Comparison of ENCODE assay signal across 9 cellular contexts in the genomic region with DNA sequence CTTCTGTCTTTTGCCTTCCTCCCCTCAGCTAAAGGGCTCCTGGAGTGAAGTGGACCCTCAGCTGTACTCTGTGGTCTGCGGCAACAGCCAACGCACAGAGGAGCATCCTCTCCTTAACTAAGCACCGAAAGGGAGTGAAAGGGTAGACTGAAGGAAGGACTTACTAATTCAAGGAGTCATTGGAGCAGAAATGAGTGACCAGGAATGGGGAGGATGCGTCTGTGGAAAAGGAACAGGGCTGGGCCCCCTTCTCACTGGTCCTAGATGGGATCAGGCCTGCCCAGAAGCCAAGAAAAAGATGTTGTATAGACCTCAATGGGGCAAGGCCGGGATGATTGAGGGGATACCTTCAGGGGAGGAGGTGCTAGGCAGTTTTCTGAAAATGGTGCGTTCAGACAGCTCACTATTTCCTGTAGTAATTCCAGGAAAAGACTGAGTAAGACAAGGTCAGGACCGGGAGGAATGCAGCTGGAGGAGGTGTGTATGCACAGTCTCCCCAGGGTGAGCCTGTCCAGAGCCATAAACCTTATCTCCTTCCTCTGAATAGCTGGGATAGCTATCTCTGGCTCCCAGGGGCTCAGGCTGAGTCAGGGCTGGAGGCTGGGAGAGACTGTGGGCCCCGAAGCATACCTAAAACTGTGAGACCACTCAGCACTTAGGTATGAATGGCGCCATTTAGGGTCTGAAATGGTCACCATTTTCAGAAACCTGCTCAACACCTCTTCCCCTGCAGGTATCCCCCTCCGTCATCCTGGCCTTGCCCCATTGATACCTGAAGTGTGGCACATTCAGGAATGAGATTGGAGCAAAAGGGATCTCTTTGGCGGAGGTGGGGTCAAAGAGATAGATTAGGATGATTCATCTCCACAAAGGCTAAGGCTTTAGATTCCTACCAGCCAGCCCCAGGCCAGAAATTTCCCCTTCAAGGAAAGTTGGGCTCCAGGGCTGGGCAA. TPM values are rescaled to one million over a fixed set of nuclear protein-coding genes. Genes with fewer than 3 reads are reported as not detected.
A peak's percentile ranks its signal among the peaks of the same experiment; 100 is the strongest.
DNase-seq lines count a peak whose midpoint lies in the region; ATAC-seq and TF ChIP-seq lines count a peak whose summit lies in the region.
"Had no signal": no experiment of that assay in that cellular context is flagged by ENCODE, and none has a peak within 500 bp of the region (broad histone marks: within the 10 kb centered on the region; RNA-seq: fewer than 3 reads in every experiment).

No MANE protein-coding gene starts in this region.

- DNase-seq in GM23248, result peak; percentile 86
- peak; percentile 97 for DNase-seq in fibroblast of the aortic adventitia (ENCODE audit: low read depth)
- DNase-seq in renal cortical epithelial cell (ENCODE audit: low read depth), result peak; percentile 88
- DNase-seq in NCI-H1105 (lab: John Stamatoyannopoulos, UW), result no peak
- no peak for DNase-seq in central memory CD4-positive, alpha-beta T cell
- no peak for DNase-seq in activated naive CD4-positive, alpha-beta T cell treated with Interleukin-2 at 50 U/mL for 16 hours
- DNase-seq in gastrocnemius medialis, result no peak
- DNase-seq: activated naive CD8-positive, alpha-beta T cell treated with anti-CD3 and anti-CD28 coated beads, Interleukin-2, amount 50 U/mL, for 24 hours had no signal

- H4K20me1 ChIP-seq in GM23248 (ENCODE audit: insufficient read depth), result no peaks in the 10 kb centered on the region

- 51 to 52% methylated on average over 11 of the region's 11 CpGs for WGBS in GM23248 (ENCODE audit: low coverage in 1 of 2, low lambda C conversion rate in 2 of 2, missing lambda C conversion rate in 2 of 2), 2 experiments

- H2AFZ ChIP-seq in GM23248, result peak overlapping the region; percentile 54

- H3K27me3 ChIP-seq in GM23248 (replicated peaks; ENCODE audit: insufficient read depth) (no peaks in the 10 kb centered on the region), gastrocnemius medialis (peaks cover 0 to 2% (median 0%) of the 10 kb centered on the region in 3 donors)

- no peak for TF ChIP-seq POLR2A in gastrocnemius medialis (IDR thresholded peaks at IDR 0.05)

- H3K36me3 ChIP-seq in GM23248 (ENCODE audit: low read depth), result no peaks in the 10 kb centered on the region
- no peaks in the 10 kb centered on the region for H3K36me3 ChIP-seq in gastrocnemius medialis

- H3K79me2 ChIP-seq in GM23248 (ENCODE audit: insufficient read depth), result no peaks in the 10 kb centered on the region

- in situ Hi-C loops in GM23248 (cut with MboI) (no loop called here), gastrocnemius medialis (cut with MboI; ENCODE audit: low sequenced_read_pairs in 4 of 4) (no loop called here)

- H3K9ac ChIP-seq in GM23248, result peak overlapping the region; percentile 53

- H3K4me2 ChIP-seq in GM23248 (ENCODE audit: unreplicated experiment), result peak overlapping the region; percentile 62

- no peaks in the 10 kb centered on the region for H3K9me3 ChIP-seq in GM23248 (ENCODE audit: low read depth)
- no peaks in the 10 kb centered on the region for H3K9me3 ChIP-seq in gastrocnemius medialis

- peaks cover 36% of the 10 kb centered on the region for H3K4me1 ChIP-seq in GM23248 (ENCODE audit: insufficient read depth)
- peaks cover 0 to 4% of the 10 kb centered on the region in 2 donors for H3K4me1 ChIP-seq in gastrocnemius medialis

- ATAC-seq in SK-N-SH treated with all-trans-retinoic acid at 6 μM for 48 hours (peak; percentile 88), gastrocnemius medialis (no peak)
- ATAC-seq: activated naive CD8-positive, alpha-beta T cell treated with anti-CD3 and anti-CD28 coated beads, Interleukin-2, amount 50 U/mL, for 24 hours had no signal

- TF ChIP-seq CTCF in fibroblast of the aortic adventitia (IDR thresholded peaks at IDR 0.05; ENCODE audit: insufficient read depth, low read length) (no peak), gastrocnemius medialis (IDR thresholded peaks at IDR 0.05 in 4 of 5, conservative IDR thresholded peaks at IDR 0.05 in 1 of 5) (no peak)

- H3K9me2 ChIP-seq in GM23248 (ENCODE audit: insufficient read depth), result no peaks in the 10 kb centered on the region

- H3K4me3 ChIP-seq in GM23248 (peak overlapping the region; percentile 32), fibroblast of the aortic adventitia (ENCODE audit: low read depth, low read length) (no peak overlapping the region), gastrocnemius medialis (no peak overlapping the region)

- H3K27ac ChIP-seq in GM23248 (peak overlapping the region; percentile 80), gastrocnemius medialis (no peak overlapping the region)

- H3F3A ChIP-seq in GM23248 (ENCODE audit: insufficient read depth), result peaks cover 24% of the 10 kb centered on the region

- intact Hi-C loops in gastrocnemius medialis (cut with DNase I; ENCODE audit: low total_unique reads), result no loop called here

TF ChIP-seq in SK-N-SH treated with all-trans-retinoic acid at 6 μM for 48 hours, 23 proteins besides CTCF, POLR2A, EP300 and RAD21:
- TF ChIP-seq TCF4 (CRISPR knock-in tag; IDR thresholded peaks at IDR 0.05; ENCODE audit: borderline replicate concordance) (no peak), TOX (CRISPR knock-in tag; IDR thresholded peaks at IDR 0.05; ENCODE audit: borderline replicate concordance) (no peak), SNAI2 (CRISPR knock-in tag; IDR thresholded peaks at IDR 0.05) (no peak), CSDC2 (CRISPR knock-in tag; IDR thresholded peaks at IDR 0.05) (0 out of 2 replicates have a peak, but pooled peaks have one; percentile 89), ISL1 (CRISPR knock-in tag; IDR thresholded peaks at IDR 0.05) (peak; percentile 78), ARNTL (CRISPR knock-in tag; IDR thresholded peaks at IDR 0.05; ENCODE audit: borderline replicate concordance, low read depth) (no peak), ESRRG (CRISPR knock-in tag; IDR thresholded peaks at IDR 0.05) (no peak; the same call in 1 of the 2 replicates), ZFP30 (CRISPR knock-in tag; IDR thresholded peaks at IDR 0.05) (no peak), GLIS3 (CRISPR knock-in tag; IDR thresholded peaks at IDR 0.05) (no peak; the same call in 1 of the 2 replicates), ZFP3 (CRISPR knock-in tag; IDR thresholded peaks at IDR 0.05) (peak; percentile 20; the same call in 1 of the 2 replicates), OSR1 (CRISPR knock-in tag; IDR thresholded peaks at IDR 0.05) (no peak)
- TF ChIP-seq, protein P1, sequence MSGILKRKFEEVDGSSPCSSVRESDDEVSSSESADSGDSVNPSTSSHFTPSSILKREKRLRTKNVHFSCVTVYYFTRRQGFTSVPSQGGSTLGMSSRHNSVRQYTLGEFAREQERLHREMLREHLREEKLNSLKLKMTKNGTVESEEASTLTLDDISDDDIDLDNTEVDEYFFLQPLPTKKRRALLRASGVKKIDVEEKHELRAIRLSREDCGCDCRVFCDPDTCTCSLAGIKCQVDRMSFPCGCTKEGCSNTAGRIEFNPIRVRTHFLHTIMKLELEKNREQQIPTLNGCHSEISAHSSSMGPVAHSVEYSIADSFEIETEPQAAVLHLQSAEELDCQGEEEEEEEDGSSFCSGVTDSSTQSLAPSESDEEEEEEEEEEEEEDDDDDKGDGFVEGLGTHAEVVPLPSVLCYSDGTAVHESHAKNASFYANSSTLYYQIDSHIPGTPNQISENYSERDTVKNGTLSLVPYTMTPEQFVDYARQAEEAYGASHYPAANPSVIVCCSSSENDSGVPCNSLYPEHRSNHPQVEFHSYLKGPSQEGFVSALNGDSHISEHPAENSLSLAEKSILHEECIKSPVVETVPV (CRISPR knock-in tag; IDR thresholded peaks at IDR 0.05), result no peak
- TF ChIP-seq, protein P2, sequence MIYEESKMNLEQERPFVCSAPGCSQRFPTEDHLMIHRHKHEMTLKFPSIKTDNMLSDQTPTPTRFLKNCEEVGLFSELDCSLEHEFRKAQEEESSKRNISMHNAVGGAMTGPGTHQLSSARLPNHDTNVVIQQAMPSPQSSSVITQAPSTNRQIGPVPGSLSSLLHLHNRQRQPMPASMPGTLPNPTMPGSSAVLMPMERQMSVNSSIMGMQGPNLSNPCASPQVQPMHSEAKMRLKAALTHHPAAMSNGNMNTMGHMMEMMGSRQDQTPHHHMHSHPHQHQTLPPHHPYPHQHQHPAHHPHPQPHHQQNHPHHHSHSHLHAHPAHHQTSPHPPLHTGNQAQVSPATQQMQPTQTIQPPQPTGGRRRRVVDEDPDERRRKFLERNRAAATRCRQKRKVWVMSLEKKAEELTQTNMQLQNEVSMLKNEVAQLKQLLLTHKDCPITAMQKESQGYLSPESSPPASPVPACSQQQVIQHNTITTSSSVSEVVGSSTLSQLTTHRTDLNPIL (CRISPR knock-in tag; IDR thresholded peaks at IDR 0.05; ENCODE audit: low read depth), result no peak

RNA-seq across cellular contexts. Expression of a gene that starts 20.2 kb away (rescaled TPM):
- total RNA-seq in GM23248 (2014; rRNA removed; shearing (Covaris generic)), result 5.5 and 12.9 TPM in 2 replicates
- polyA plus RNA-seq in GM23248 (2016; fragmentation: Nextera tagmentation; extraction: Ambion mirVana), result 17.5 and 19.8 TPM in 2 replicates
- total RNA-seq in fibroblast of the aortic adventitia (ENCODE audit: low replicate concordance), result 5.4 and 15.4 TPM in 2 replicates
- total RNA-seq in renal cortical epithelial cell, result 390 and 919 TPM in 2 replicates
- total RNA-seq in gastrocnemius medialis, result 1 to 10 TPM in 3 of 4 donors, not detected in 1; 1.4 to 7.0 (median 3.1) TPM

RNA-seq across cellular contexts. Expression of a gene that starts 23.9 kb away (rescaled TPM):
- total RNA-seq in GM23248 (2014; rRNA removed; shearing (Covaris generic)), result 69.9 and 83.8 TPM in 2 replicates
- 141 TPM in 2 replicates for polyA plus RNA-seq in GM23248 (2016; fragmentation: Nextera tagmentation; extraction: Ambion mirVana)
- total RNA-seq in fibroblast of the aortic adventitia (ENCODE audit: low replicate concordance), result 26.8 and 188 TPM in 2 replicates
- total RNA-seq in renal cortical epithelial cell, result 294 and 1,160 TPM in 2 replicates
- 1 to 10 TPM in 3 of 4 donors, under 1 TPM in 1; 0.97 to 6.7 (median 2.7) TPM for total RNA-seq in gastrocnemius medialis

Comparison
In these comparisons a context has a peak if more than half of its experiments do, and no peak if none do; other contexts are left out.
1. DNase-seq: peak in GM23248 (single experiment), fibroblast of the aortic adventitia (single experiment) and renal cortical epithelial cell (single experiment); none in NCI-H1105 (single experiment), central memory CD4-positive, alpha-beta T cell (single experiment), activated naive CD4-positive, alpha-beta T cell treated with Interleukin-2 at 50 U/mL for 16 hours (single experiment) and gastrocnemius medialis (0 of 2).
2. RNA of a gene that starts 20.2 kb away (total RNA-seq): 390 to 919 TPM in renal cortical epithelial cell; 5.5 to 12.9 TPM in GM23248, 5.4 to 15.4 TPM in fibroblast of the aortic adventitia and 1.4 to 7.0 TPM in gastrocnemius medialis; every median in the first group is over 10 times any median in the second.